Comparison of ENCODE assay signal across 33 cellular contexts in the genomic region with DNA sequence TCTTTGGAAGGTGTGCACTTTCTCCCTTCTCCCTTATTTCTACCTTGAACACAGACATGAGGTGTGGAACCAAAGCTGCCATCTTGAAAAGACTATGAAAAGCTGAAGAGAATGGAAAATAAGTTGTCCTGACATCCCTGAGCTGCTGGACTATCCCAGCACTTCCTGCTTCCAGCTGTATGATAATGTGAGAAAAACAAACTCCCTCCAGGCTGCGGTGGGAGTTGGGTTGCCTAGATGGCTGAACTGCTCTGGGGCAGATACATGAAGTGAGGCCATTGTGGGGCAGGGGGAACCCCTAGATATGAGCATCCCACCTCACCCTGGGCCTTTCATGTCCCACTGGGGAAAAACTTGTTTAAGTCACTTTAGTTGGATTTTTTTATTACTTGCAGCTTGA.
"Had no signal": no experiment of that assay in that cellular context is flagged by ENCODE, and none has a peak within 500 bp of the region (broad histone marks: within the 10 kb centered on the region; RNA-seq: fewer than 3 reads in every experiment).

No MANE protein-coding gene starts in this region.

- H3K4me3 Mint-ChIP-seq: activated CD4-positive, alpha-beta memory T cell treated with anti-CD3 and anti-CD28 coated beads for 36 hours; activated CD4-positive, alpha-beta T cell treated with anti-CD3 and anti-CD28 coated beads for 36 hours; activated naive CD4-positive, alpha-beta T cell treated with anti-CD3 and anti-CD28 coated beads for 36 hours; activated T-cell treated with anti-CD3 and anti-CD28 coated beads, Interleukin-2, amount 50 U/mL, for 4 hours; activated T-helper 1 cell treated with anti-CD3 and anti-CD28 coated beads, Interleukin-12 subunit alpha, Interleukin-12 subunit beta, Interleukin-2, Interleukin-4 antibody, amounts not matched to agents 30 ng/mL and 10 ng/mL and 1 ng/mL, durations not matched to agents 14 hours and 24 hours and 36 hours had no signal

- DNase-seq: activated CD4-positive, alpha-beta memory T cell treated with anti-CD3 and anti-CD28 coated beads for 36 hours; activated CD4-positive, alpha-beta T cell treated with anti-CD3 and anti-CD28 coated beads for 36 hours; activated CD4-positive, alpha-beta T cell treated with anti-CD3 and anti-CD28 coated beads, Interleukin-2, amount 50 U/mL, for 1 hour; activated CD8-positive, alpha-beta memory T cell treated with anti-CD3 and anti-CD28 coated beads, Interleukin-2, amount 50 U/mL, for 4 hours; activated gamma-delta T cell treated with Interleukin-2 at 50 U/mL for 16 hours; activated naive CD4-positive, alpha-beta T cell treated with anti-CD3 and anti-CD28 coated beads for 36 hours; activated T-cell treated with anti-CD3 and anti-CD28 coated beads for 4 hours; activated T-cell treated with anti-CD3 and anti-CD28 coated beads, Interleukin-2, amount 50 U/mL, for 4 hours; adrenal gland; body of pancreas; MM.1S; MV-4-11; NCI-H1092 treated with DMSO at 0.1 percent for 48 hours; NCI-H1417; NCI-H146; NCI-H187; NCI-H2029 treated with DMSO at 0.1 percent for 48 hours; NCI-H2107; NCI-H2171; NCI-H510A; NCI-H69; NK-92 treated with Interleukin-12 subunit alpha and Interleukin-12 subunit beta, amount 100 ng/mL, for 24 hours; PC-3; Peyer's patch; RPMI8226; SJCRH30; T1000; WERI-Rb-1 had no signal

- H3K27ac Mint-ChIP-seq: activated CD4-positive, alpha-beta memory T cell treated with anti-CD3 and anti-CD28 coated beads for 36 hours; activated CD4-positive, alpha-beta T cell treated with anti-CD3 and anti-CD28 coated beads for 36 hours; activated naive CD4-positive, alpha-beta T cell treated with anti-CD3 and anti-CD28 coated beads for 36 hours; activated naive CD4-positive, alpha-beta T cell treated with anti-CD3 and anti-CD28 coated beads, Interleukin-2, amount 50 U/mL, for 72 hours; activated T-helper 1 cell treated with anti-CD3 and anti-CD28 coated beads, Interleukin-12 subunit alpha, Interleukin-12 subunit beta, Interleukin-2, Interleukin-4 antibody, amounts not matched to agents 30 ng/mL and 10 ng/mL and 1 ng/mL, durations not matched to agents 14 hours and 24 hours and 36 hours had no signal

- H3K9me3 Mint-ChIP-seq: activated CD4-positive, alpha-beta memory T cell treated with anti-CD3 and anti-CD28 coated beads for 36 hours; activated naive CD4-positive, alpha-beta T cell treated with anti-CD3 and anti-CD28 coated beads for 36 hours; activated naive CD4-positive, alpha-beta T cell treated with anti-CD3 and anti-CD28 coated beads, Interleukin-2, amount 50 U/mL, for 72 hours; activated T-cell treated with anti-CD3 and anti-CD28 coated beads, Interleukin-2, amount 50 U/mL, for 4 hours; activated T-helper 1 cell treated with anti-CD3 and anti-CD28 coated beads, Interleukin-12 subunit alpha, Interleukin-12 subunit beta, Interleukin-2, Interleukin-4 antibody, amounts not matched to agents 30 ng/mL and 10 ng/mL and 1 ng/mL, durations not matched to agents 14 hours and 24 hours and 36 hours had no signal

- ATAC-seq: activated CD4-positive, alpha-beta T cell treated with anti-CD3 and anti-CD28 coated beads for 36 hours; activated naive CD4-positive, alpha-beta T cell treated with anti-CD3 and anti-CD28 coated beads, Interleukin-2, amount 50 U/mL, for 72 hours; activated T-cell treated with anti-CD3 and anti-CD28 coated beads, Interleukin-2, amount 50 U/mL, for 4 hours; PC-3 had no signal

- H3K27me3 ChIP-seq: body of pancreas, breast epithelium, Peyer's patch, SJCRH30 had no signal

- H3K27ac ChIP-seq: adrenal gland, body of pancreas, breast epithelium, KMS-11, Peyer's patch, SJCRH30, SK-N-MC, WERI-Rb-1 had no signal

- H3K9me3 ChIP-seq: adrenal gland, body of pancreas, breast epithelium, Peyer's patch, SJCRH30 had no signal

- H3K4me2 ChIP-seq: KMS-11 had no signal

- H3K4me1 Mint-ChIP-seq: activated CD4-positive, alpha-beta T cell treated with anti-CD3 and anti-CD28 coated beads for 36 hours had no signal

- H3K36me3 Mint-ChIP-seq: activated CD4-positive, alpha-beta memory T cell treated with anti-CD3 and anti-CD28 coated beads for 36 hours; activated naive CD4-positive, alpha-beta T cell treated with anti-CD3 and anti-CD28 coated beads, Interleukin-2, amount 50 U/mL, for 72 hours had no signal

- H3K9ac ChIP-seq: KMS-11 had no signal

- H3K4me1 ChIP-seq: adrenal gland, breast epithelium, Peyer's patch had no signal

- H3K4me3 ChIP-seq: adrenal gland, body of pancreas, breast epithelium, Peyer's patch, SJCRH30, SK-N-MC had no signal

- H3K36me3 ChIP-seq: adrenal gland, breast epithelium, Peyer's patch, SJCRH30, WERI-Rb-1 had no signal
